Comparison of ENCODE assay signal across 15 cellular contexts in genomic region chrX:44913656-44914531, GRCh38. TPM values are rescaled to one million over a fixed set of nuclear protein-coding genes. Genes with fewer than 3 reads are reported as not detected.
A peak's percentile ranks its signal among the peaks of the same experiment; 100 is the strongest.
DNase-seq lines count a peak whose midpoint lies in the region; ATAC-seq and TF ChIP-seq lines count a peak whose summit lies in the region.
"Had no signal": no experiment of that assay in that cellular context is flagged by ENCODE, and none has a peak within 500 bp of the region (broad histone marks: within the 10 kb centered on the region; RNA-seq: fewer than 3 reads in every experiment).

No MANE protein-coding gene starts in this region.

- H3K4me1 ChIP-seq in HEK293 (ENCODE audit: control insufficient read depth, insufficient read depth, low read length) = peaks cover 27% of the 10 kb centered on the region
- H3K4me1 ChIP-seq in H9 (ENCODE audit: insufficient read depth, low read length) = no peaks in the 10 kb centered on the region
- H3K4me1 ChIP-seq: prostate gland had no signal

- no peak overlapping the region for H3K4me2 ChIP-seq in H9 (ENCODE audit: insufficient read depth, insufficient read length, low read length)

- TF ChIP-seq CTCF in HEK293 (tag by site-specific recombination; IDR thresholded peaks at IDR 0.05) = no peak
- no peak for TF ChIP-seq CTCF in H9 (conservative IDR thresholded peaks at IDR 0.05)

- H3K14ac ChIP-seq in H9 (ENCODE audit: insufficient read depth, low read length) = no peak overlapping the region

- no peak overlapping the region for H3K18ac ChIP-seq in H9 (ENCODE audit: insufficient read length, low read depth, low read length)

- H3K36me3 Mint-ChIP-seq in natural killer cell treated with Interleukin-12 subunit alpha and Interleukin-12 subunit beta and Interleukin-15 and Interleukin-18, amount 100 ng/mL, for 72 hours = no peaks in the 10 kb centered on the region
- peaks cover 10 to 30% (median 14%) of the 10 kb centered on the region in 3 experiments for H3K36me3 Mint-ChIP-seq in H9 (ENCODE audit: insufficient read depth in 1 of 3, low read depth in 3 of 3)

- H2BK120ac ChIP-seq in H9 (ENCODE audit: low read depth, low read length, poor library complexity, severe bottlenecking) = no peak overlapping the region

- no peaks in the 10 kb centered on the region for H3K27me3 Mint-ChIP-seq in natural killer cell treated with Interleukin-12 subunit alpha and Interleukin-12 subunit beta and Interleukin-15 and Interleukin-18, amount 100 ng/mL, for 72 hours
- H3K27me3 Mint-ChIP-seq in H9 (ENCODE audit: low read depth) = no peaks in the 10 kb centered on the region
- H3K27me3 Mint-ChIP-seq: dendritic cell treated with granulocyte-macrophage colony-stimulating factor and Interleukin-4, amounts not matched to agents 40 ng/mL and 50 ng/mL, for 4 days had no signal

- peak overlapping the region; percentile 60 for H3K27ac Mint-ChIP-seq in natural killer cell treated with Interleukin-12 subunit alpha and Interleukin-12 subunit beta and Interleukin-15 and Interleukin-18, amount 100 ng/mL, for 72 hours
- H3K27ac Mint-ChIP-seq in H9 = no peak overlapping the region
- H3K27ac Mint-ChIP-seq: activated naive CD4-positive, alpha-beta T cell treated with anti-CD3 and anti-CD28 coated beads for 36 hours; dendritic cell treated with granulocyte-macrophage colony-stimulating factor and Interleukin-4, amounts not matched to agents 40 ng/mL and 50 ng/mL, for 4 days had no signal

- ATAC-seq in GM18907 (IDR thresholded peaks at IDR 0.05; ENCODE audit: unreplicated experiment) (peak; percentile 67), GM21737 (IDR thresholded peaks at IDR 0.05; ENCODE audit: unreplicated experiment) (no peak)
- no peak for ATAC-seq in natural killer cell treated with Interleukin-12 subunit alpha and Interleukin-12 subunit beta and Interleukin-15 and Interleukin-18, amount 100 ng/mL, for 72 hours
- ATAC-seq: gastrocnemius medialis, Right ventricle myocardium inferior had no signal

- no peaks in the 10 kb centered on the region for H3K79me1 ChIP-seq in H9 (ENCODE audit: insufficient read depth, low read depth, low read length, poor library complexity, severe bottlenecking)

- no peaks in the 10 kb centered on the region for H3K23me2 ChIP-seq in H9 (ENCODE audit: insufficient read length, low read depth, low read length, poor library complexity, severe bottlenecking)

- no peak overlapping the region for H2BK20ac ChIP-seq in H9 (ENCODE audit: low read depth, low read length, poor library complexity, severe bottlenecking)

- no peak overlapping the region for H3K23ac ChIP-seq in H9 (ENCODE audit: insufficient read length, low read depth, low read length)

- H4K5ac ChIP-seq in H9 (ENCODE audit: insufficient read length, low read depth, low read length) = no peak overlapping the region

- peak overlapping the region; percentile 44 for H3K4me3 Mint-ChIP-seq in natural killer cell treated with Interleukin-12 subunit alpha and Interleukin-12 subunit beta and Interleukin-15 and Interleukin-18, amount 100 ng/mL, for 72 hours
- no peak overlapping the region for H3K4me3 Mint-ChIP-seq in H9
- H3K4me3 Mint-ChIP-seq: activated naive CD4-positive, alpha-beta T cell treated with anti-CD3 and anti-CD28 coated beads for 36 hours; dendritic cell treated with granulocyte-macrophage colony-stimulating factor and Interleukin-4, amounts not matched to agents 40 ng/mL and 50 ng/mL, for 4 days had no signal

- no peak overlapping the region for H3K9ac ChIP-seq in H9 (ENCODE audit: extremely low read depth, insufficient read length, low read length)

- no peak overlapping the region for H4K91ac ChIP-seq in H9 (ENCODE audit: insufficient read length, low read depth, low read length)

- POLR2A ChIA-PET in HEK293 (lab: Yijun Ruan, JAX) = interaction anchor here (0.7 to 1.0 kb wide), 2 partner anchors 41 to 47 kb away, joined by 3 read pairs; partner anchors contain the start of gene KDM6A

- no peak overlapping the region for H2BK5ac ChIP-seq in H9 (ENCODE audit: insufficient read length, low read length)

- no peaks in the 10 kb centered on the region for H4K20me1 ChIP-seq in H9 (ENCODE audit: control insufficient read depth, insufficient read depth, insufficient read length)

- no CpG with 5 or more reads among the region's 9 CpGs for whole genome bisulfite sequencing in H9 (ENCODE audit: extremely low coverage, insufficient read length, low lambda C conversion rate)

- CTCF ChIA-PET in HEK293 (lab: Yijun Ruan, JAX) = interaction anchor here (2.2 kb wide), 1 partner anchor 9 kb away, joined by 10 read pairs; no protein-coding TSS in a partner anchor

- no peak overlapping the region for H3K4me3 ChIP-seq in HEK293 (ENCODE audit: low read depth, low read length)
- H3K4me3 ChIP-seq: gastrocnemius medialis, left ventricle myocardium inferior, prostate gland had no signal

- H4K8ac ChIP-seq in H9 (replicated peaks; ENCODE audit: insufficient read length, low read depth, low read length) = no peak overlapping the region

- no peak overlapping the region for H3K56ac ChIP-seq in H9 (ENCODE audit: insufficient read length, low read depth, low read length)

- H3K9me3 Mint-ChIP-seq in natural killer cell treated with Interleukin-12 subunit alpha and Interleukin-12 subunit beta and Interleukin-15 and Interleukin-18, amount 100 ng/mL, for 72 hours = no peaks in the 10 kb centered on the region
- H3K9me3 Mint-ChIP-seq in H9 = peaks cover 56 to 58% of the 10 kb centered on the region in 2 experiments
- H3K9me3 Mint-ChIP-seq: activated naive CD4-positive, alpha-beta T cell treated with anti-CD3 and anti-CD28 coated beads for 36 hours; dendritic cell treated with granulocyte-macrophage colony-stimulating factor and Interleukin-4, amounts not matched to agents 40 ng/mL and 50 ng/mL, for 4 days had no signal

- no peak overlapping the region for H3T11ph ChIP-seq in H9 (ENCODE audit: low read length)

- no peaks in the 10 kb centered on the region for H3K27me3 ChIP-seq in H9 (ENCODE audit: insufficient read depth, low read length)
- H3K27me3 ChIP-seq: gastrocnemius medialis had no signal

- H3K36me3 ChIP-seq in HEK293 (ENCODE audit: control insufficient read depth in 2 of 2, insufficient read depth in 1 of 2, low read length in 2 of 2) = peaks cover 0 to 3% of the 10 kb centered on the region in 2 experiments; a peak in 1 of 3 replicates
- H3K36me3 ChIP-seq: gastrocnemius medialis, left ventricle myocardium inferior, prostate gland had no signal

- H3K4me1 Mint-ChIP-seq in natural killer cell treated with Interleukin-12 subunit alpha and Interleukin-12 subunit beta and Interleukin-15 and Interleukin-18, amount 100 ng/mL, for 72 hours (ENCODE audit: low read depth in 2 of 2) = peaks cover 26 to 48% of the 10 kb centered on the region in 2 donors
- H3K4me1 Mint-ChIP-seq in H9 = peaks cover 0 to 5% of the 10 kb centered on the region in 2 experiments; a peak in 1 of 4 replicates

- H3K79me2 ChIP-seq in H9 (ENCODE audit: insufficient read depth, low read length) = peaks cover 4% of the 10 kb centered on the region; the same call in 1 of the 2 replicates

- H3K27ac ChIP-seq in HEK293 (ENCODE audit: extremely low read depth, low read depth, low read length) = no peak overlapping the region
- H3K27ac ChIP-seq in H9 (ENCODE audit: insufficient read length, low read depth, low read length) = no peak overlapping the region
- H3K27ac ChIP-seq: gastrocnemius medialis, left ventricle myocardium inferior, prostate gland had no signal

- H3K9me3 ChIP-seq in HEK293 (ENCODE audit: control insufficient read depth, insufficient read depth, low read depth, low read length) = no peaks in the 10 kb centered on the region
- H3K9me3 ChIP-seq in H9 (ENCODE audit: control insufficient read depth, low read depth, low read length) = peaks cover 19% of the 10 kb centered on the region
- H3K9me3 ChIP-seq: gastrocnemius medialis, left ventricle myocardium inferior, prostate gland had no signal

- H3K4ac ChIP-seq in H9 (ENCODE audit: low read depth, low read length) = no peak overlapping the region

- H2BK15ac ChIP-seq in H9 (ENCODE audit: low read depth, low read length) = no peak overlapping the region

- DNase-seq in LoVo (ENCODE audit: low spot score) = peak; percentile 6
- no peak for DNase-seq in natural killer cell treated with Interleukin-12 subunit alpha and Interleukin-12 subunit beta and Interleukin-15 and Interleukin-18, amount 100 ng/mL, for 72 hours (ENCODE audit: low spot score)
- no peak for DNase-seq in NCI-H82 treated with DMSO at 0.1 percent for 48 hours (lab: John Stamatoyannopoulos, UW; ENCODE audit: unreplicated experiment)
- no peak for DNase-seq in H9
- DNase-seq: activated naive CD4-positive, alpha-beta T cell treated with anti-CD3 and anti-CD28 coated beads for 36 hours; DMS79; gastrocnemius medialis; left ventricle myocardium inferior; NCI-H2227 treated with DMSO at 0.1 percent for 48 hours had no signal

- no peak overlapping the region for H2AK5ac ChIP-seq in H9 (ENCODE audit: insufficient read length, low read length)

- H2BK12ac ChIP-seq in H9 (ENCODE audit: insufficient read length, low read depth, low read length) = no peak overlapping the region

- H2AFZ ChIP-seq in H9 (ENCODE audit: low read length) = no peak overlapping the region

TF ChIP-seq in HEK293, 187 proteins besides CTCF, POLR2A, EP300 and RAD21 (continues in another document):
- TF ChIP-seq HOXD13 (CRISPR knock-in tag; IDR thresholded peaks at IDR 0.05; ENCODE audit: borderline replicate concordance) (no peak), ZBTB6 (tag by site-specific recombination; IDR thresholded peaks at IDR 0.05) (no peak), SETDB1 (IDR thresholded peaks at IDR 0.05; ENCODE audit: insufficient read length, low read length) (peak; percentile 48), ZNF580 (tag by site-specific recombination; IDR thresholded peaks at IDR 0.05) (no peak), ZNF529 (tag by site-specific recombination; IDR thresholded peaks at IDR 0.05; ENCODE audit: insufficient replicate concordance) (no peak)

RNA-seq across cellular contexts. Expression of gene KDM6A, which starts 40.9 kb away (rescaled TPM):
- 10 to 100 TPM; 31.9 to 68.6 TPM for total RNA-seq in natural killer cell treated with Interleukin-12 subunit alpha and Interleukin-12 subunit beta and Interleukin-15 and Interleukin-18, amount 100 ng/mL, for 72 hours
- total RNA-seq in H9 (2021) = 41.1 and 42.8 TPM in 2 replicates

Comparison
In these comparisons a context has a peak if more than half of its experiments do, and no peak if none do; other contexts are left out.
1. H3K27ac Mint-ChIP-seq: peak in natural killer cell treated with Interleukin-12 subunit alpha and Interleukin-12 subunit beta and Interleukin-15 and Interleukin-18, amount 100 ng/mL, for 72 hours (2 of 2); none in H9 (0 of 3).